Comparison of ENCODE assay signal across 23 cellular contexts in genomic region chr6:79410806-79411205, GRCh38.
"Had no signal": no experiment of that assay in that cellular context is flagged by ENCODE, and none has a peak within 500 bp of the region (broad histone marks: within the 10 kb centered on the region; RNA-seq: fewer than 3 reads in every experiment).

No MANE protein-coding gene starts in this region.

- H3K9me3 ChIP-seq: esophagus muscularis mucosa, gastroesophageal sphincter, neutrophil, testis, tibial nerve, upper lobe of right lung, vagina had no signal

- DNase-seq: effector memory CD8-positive, alpha-beta T cell; immature natural killer cell; kidney; left colon; left ventricle myocardium superior; mesenchymal stem cell; midbrain; naive B cell; posterior cingulate gyrus; small intestine; stimulated activated CD4-positive, alpha-beta T cell treated with anti-CD3 and anti-CD28 coated beads, Interleukin-12 subunit alpha, Interleukin-12 subunit beta, amount 100 ng/mL, for 4 hours; stimulated activated naive CD8-positive, alpha-beta T cell treated with anti-CD3 and anti-CD28 coated beads, Interleukin-15, Interleukin-2, amounts not matched to agents 100 U/mL and 50 U/mL, for 24 hours; testis; upper lobe of right lung had no signal

- H3K4me1 ChIP-seq: esophagus muscularis mucosa, gastroesophageal sphincter, right atrium auricular region, testis, tibial nerve, upper lobe of right lung, vagina had no signal

- H3K36me3 ChIP-seq: esophagus muscularis mucosa, gastroesophageal sphincter, neutrophil, right atrium auricular region, tibial nerve, upper lobe of right lung, vagina had no signal

- H3K27ac Mint-ChIP-seq: effector memory CD8-positive, alpha-beta T cell; immature natural killer cell; naive B cell had no signal

- H3K27ac ChIP-seq: epithelial cell of prostate, esophagus muscularis mucosa, gastroesophageal sphincter, neutrophil, right atrium auricular region, testis, upper lobe of right lung, vagina had no signal

- H3K4me1 Mint-ChIP-seq: immature natural killer cell, naive B cell had no signal

- H3K36me3 Mint-ChIP-seq: immature natural killer cell, naive B cell had no signal

- H3K27me3 ChIP-seq: esophagus muscularis mucosa, gastroesophageal sphincter, neutrophil, right atrium auricular region, testis, tibial nerve, upper lobe of right lung, vagina had no signal

- ATAC-seq: effector memory CD8-positive, alpha-beta T cell; gastroesophageal sphincter; left colon; left ventricle myocardium superior; stimulated activated naive CD8-positive, alpha-beta T cell treated with anti-CD3 and anti-CD28 coated beads, Interleukin-15, Interleukin-2, amounts not matched to agents 100 U/mL and 50 U/mL, for 24 hours; upper lobe of right lung had no signal

- H3K9me3 Mint-ChIP-seq: effector memory CD8-positive, alpha-beta T cell; naive B cell had no signal

- H3K4me3 ChIP-seq: esophagus muscularis mucosa, gastroesophageal sphincter, lung, right atrium auricular region, testis, tibial nerve, upper lobe of right lung, vagina had no signal

- H3K4me3 Mint-ChIP-seq: effector memory CD8-positive, alpha-beta T cell; immature natural killer cell; naive B cell; nephron had no signal
